ENCODE assay signal across 10 cellular contexts in genomic region chr2:86489542-86489941, GRCh38.
"Had no signal": no experiment of that assay in that cellular context is flagged by ENCODE, and none has a peak within 500 bp of the region (broad histone marks: within the 10 kb centered on the region; RNA-seq: fewer than 3 reads in every experiment).

No MANE protein-coding gene starts in this region.

- H3K9me3 Mint-ChIP-seq: immature natural killer cell had no signal

- H3K4me1 ChIP-seq: colonic mucosa, uterus had no signal

- H3K27ac ChIP-seq: colonic mucosa, tibial artery, uterus had no signal

- DNase-seq: activated CD8-positive, alpha-beta memory T cell treated with anti-CD3 and anti-CD28 coated beads for 24 hours; colonic mucosa; immature natural killer cell; pancreas; small intestine; tibial artery; uterus had no signal

- H3K27ac Mint-ChIP-seq: activated T-helper 2 cell treated with anti-CD3 and anti-CD28 coated beads, Interferon-gamma antibody, Interleukin-2, Interleukin-4, amounts not matched to agents 10 μg/mL and 5 μg/mL and 100 μg/mL, durations not matched to agents 14 hours and 24 hours and 36 hours had no signal

- H3K9me3 ChIP-seq: colonic mucosa, pancreas, tibial artery, uterus had no signal

- H3K36me3 ChIP-seq: uterus had no signal

- H3K4me3 Mint-ChIP-seq: immature natural killer cell; T-helper 2 cell treated with Interferon-gamma antibody and Interleukin-4, amounts not matched to agents 5 μg/mL and 100 μg/mL, for 36 hours had no signal

- H3K4me3 ChIP-seq: colonic mucosa, pancreas, tibial artery, uterus had no signal

- H3K27me3 ChIP-seq: colonic mucosa, pancreas, tibial artery, uterus had no signal

- ATAC-seq: activated CD4-positive, CD25-positive, alpha-beta regulatory T cell treated with anti-CD3 and anti-CD28 coated beads, Interleukin-2, amount 50 U/mL, for 24 hours had no signal
